Comparison of ENCODE assay signal across 8 cellular contexts in the genomic region with DNA sequence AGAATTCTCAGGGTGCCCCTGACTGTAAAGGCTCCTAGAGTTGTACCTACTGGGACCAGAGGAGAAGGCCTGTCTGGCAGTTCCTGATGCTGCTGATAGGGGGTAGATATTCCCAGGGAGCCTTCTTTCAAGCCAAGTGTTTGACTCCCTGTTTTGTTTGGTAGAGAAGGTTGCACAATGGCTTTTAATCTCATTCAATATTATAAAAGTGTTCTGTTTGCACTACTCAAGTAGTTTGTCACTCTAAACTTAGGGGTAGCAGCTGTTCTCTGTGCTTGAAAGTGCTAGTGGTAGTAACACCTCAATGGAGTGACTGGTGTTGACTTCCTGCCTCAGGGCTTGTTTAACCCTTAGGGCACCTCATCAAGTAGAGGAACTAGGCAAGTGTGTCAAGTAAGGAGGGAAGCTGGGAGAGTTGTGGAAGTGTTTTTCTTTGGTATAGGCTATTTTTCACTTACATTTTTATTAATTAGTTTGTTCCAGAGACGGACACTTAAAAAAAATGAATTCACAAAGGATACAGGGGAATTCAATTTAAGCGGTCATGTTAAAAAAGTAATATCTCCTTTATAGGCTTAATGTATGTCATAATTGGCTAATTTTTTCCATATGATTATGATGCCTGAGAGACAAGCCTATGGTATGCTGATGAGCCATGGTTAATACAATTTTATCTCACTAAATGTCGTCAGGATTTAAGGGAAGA. TPM values are rescaled to one million over a fixed set of nuclear protein-coding genes. Genes with fewer than 3 reads are reported as not detected.
DNase-seq lines count a peak whose midpoint lies in the region; ATAC-seq lines count a peak whose summit lies in the region.

No MANE protein-coding gene starts in this region.

- no peaks in the 10 kb centered on the region for H3K27me3 Mint-ChIP-seq in activated CD4-positive, alpha-beta T cell treated with anti-CD3 and anti-CD28 coated beads, Interleukin-2, amount 10 ng/mL, durations not matched to agents 24 days and 14 days

- no peak overlapping the region for H3K4me3 Mint-ChIP-seq in activated CD4-positive, alpha-beta T cell treated with anti-CD3 and anti-CD28 coated beads, Interleukin-2, amount 10 ng/mL, durations not matched to agents 24 days and 14 days

- intact Hi-C loops in activated CD4-positive, alpha-beta T cell treated with anti-CD3 and anti-CD28 coated beads, Interleukin-2, amount 10 ng/mL, durations not matched to agents 24 days and 14 days (cut with micrococcal nuclease) = no loop called here
- intact Hi-C loops in left ventricle myocardium superior (cut with micrococcal nuclease) = no loop called here

- peak overlapping the region; percentile 21 for H3K27ac ChIP-seq in substantia nigra (ENCODE audit: low read depth, low read length, poor library complexity, severe bottlenecking)

- H3K36me3 Mint-ChIP-seq in activated CD4-positive, alpha-beta T cell treated with anti-CD3 and anti-CD28 coated beads, Interleukin-2, amount 10 ng/mL, durations not matched to agents 24 days and 14 days (ENCODE audit: low read depth) = peaks cover 7% of the 10 kb centered on the region

- H3K4me1 Mint-ChIP-seq in activated CD4-positive, alpha-beta T cell treated with anti-CD3 and anti-CD28 coated beads, Interleukin-2, amount 10 ng/mL, durations not matched to agents 24 days and 14 days = peaks cover 12% of the 10 kb centered on the region

- H3K27ac Mint-ChIP-seq in activated CD4-positive, alpha-beta T cell treated with anti-CD3 and anti-CD28 coated beads, Interleukin-2, amount 10 ng/mL, durations not matched to agents 24 days and 14 days = no peak overlapping the region

- ATAC-seq in left ventricle myocardium superior (peak; percentile 57), GM18520 (IDR thresholded peaks at IDR 0.05; ENCODE audit: unreplicated experiment) (no peak), HG03135 (IDR thresholded peaks at IDR 0.05; ENCODE audit: unreplicated experiment) (no peak), GM21528 (IDR thresholded peaks at IDR 0.05; ENCODE audit: low FRiP score, unreplicated experiment) (no peak)

- peak; percentile 59 for DNase-seq in activated CD4-positive, alpha-beta T cell treated with anti-CD3 and anti-CD28 coated beads, Interleukin-2, amount 10 ng/mL, durations not matched to agents 24 days and 14 days
- DNase-seq in activated CD4-positive, alpha-beta T cell treated with anti-CD3 and anti-CD28 coated beads, Interleukin-2, amount 50 U/mL, for 1 hour = no peak
- peak; percentile 27 for DNase-seq in OCI-M1 (lab: John Stamatoyannopoulos, UW)
- no peak for DNase-seq in left ventricle myocardium superior
- no peak for DNase-seq in substantia nigra (lab: John Stamatoyannopoulos, UW)

- no peaks in the 10 kb centered on the region for H3K9me3 Mint-ChIP-seq in activated CD4-positive, alpha-beta T cell treated with anti-CD3 and anti-CD28 coated beads, Interleukin-2, amount 10 ng/mL, durations not matched to agents 24 days and 14 days

RNA-seq across cellular contexts. Expression of gene BICRAL, which starts 38.1 kb away (rescaled TPM):
- total RNA-seq in activated CD4-positive, alpha-beta T cell treated with anti-CD3 and anti-CD28 coated beads, Interleukin-2, amount 10 ng/mL, durations not matched to agents 24 days and 14 days = 12.5 and 12.9 TPM in 2 replicates
- 13.0 TPM for total RNA-seq in left ventricle myocardium superior

RNA-seq across cellular contexts. Expression of gene RPL7L1, which starts 59.5 kb away (rescaled TPM):
- total RNA-seq in activated CD4-positive, alpha-beta T cell treated with anti-CD3 and anti-CD28 coated beads, Interleukin-2, amount 10 ng/mL, durations not matched to agents 24 days and 14 days = 182 and 189 TPM in 2 replicates
- total RNA-seq in left ventricle myocardium superior = 46.5 TPM

Comparison
In these comparisons a context has a peak if more than half of its experiments do, and no peak if none do; other contexts are left out.
1. DNase-seq: peak in activated CD4-positive, alpha-beta T cell treated with anti-CD3 and anti-CD28 coated beads, Interleukin-2, amount 10 ng/mL, durations not matched to agents 24 days and 14 days (single experiment) and OCI-M1 (single experiment); none in activated CD4-positive, alpha-beta T cell treated with anti-CD3 and anti-CD28 coated beads, Interleukin-2, amount 50 U/mL, for 1 hour (single experiment), left ventricle myocardium superior (single experiment) and substantia nigra (0 of 49).